18 cellular contexts compared by ENCODE assay signal in the genomic region with DNA sequence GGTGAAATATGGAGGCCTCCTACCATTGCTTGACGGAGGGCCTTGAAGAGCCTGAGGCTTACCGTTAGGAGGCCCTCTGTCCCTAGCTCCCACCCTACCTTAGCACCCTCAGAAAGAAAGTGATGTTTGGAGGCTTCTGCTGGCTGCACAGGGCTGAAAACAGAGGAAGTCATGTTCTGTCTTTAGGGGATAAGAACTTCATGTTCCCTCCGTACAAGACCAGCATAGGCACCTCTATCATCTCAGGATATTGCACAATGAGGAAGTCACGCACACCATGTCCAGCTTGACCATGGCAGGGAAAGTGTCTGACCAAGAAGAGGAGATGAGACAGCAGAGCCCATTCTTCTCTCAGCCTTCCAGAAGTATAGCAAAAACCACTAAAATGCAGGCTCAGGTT. TPM values are rescaled to one million over a fixed set of nuclear protein-coding genes. Genes with fewer than 3 reads are reported as not detected.
DNase-seq lines count a peak whose midpoint lies in the region; ATAC-seq, FAIRE-seq and TF ChIP-seq lines count a peak whose summit lies in the region.
"Had no signal": no experiment of that assay in that cellular context is flagged by ENCODE, and none has a peak within 500 bp of the region (broad histone marks: within the 10 kb centered on the region; RNA-seq: fewer than 3 reads in every experiment).

No MANE protein-coding gene starts in this region.

- CTCF ChIA-PET in RWPE1 (lab: Yijun Ruan, JAX), result interaction anchor here (0.7 kb wide), 1 partner anchor 462 kb away, joined by 4 read pairs; no protein-coding TSS in a partner anchor

- TF ChIP-seq CTCF in endothelial cell (IDR thresholded peaks at IDR 0.05; ENCODE audit: unreplicated experiment), result no peak
- no peak for TF ChIP-seq CTCF in RWPE1 (conservative IDR thresholded peaks at IDR 0.05; ENCODE audit: low read depth)

- peaks cover 6% of the 10 kb centered on the region for H3K4me1 Mint-ChIP-seq in endothelial cell (ENCODE audit: unreplicated experiment)
- H3K4me1 Mint-ChIP-seq: nephron progenitor cell had no signal

- H3K27me3 Mint-ChIP-seq in endothelial cell (ENCODE audit: unreplicated experiment), result no peaks in the 10 kb centered on the region
- H3K27me3 Mint-ChIP-seq: activated naive CD8-positive, alpha-beta T cell had no signal

- H3K4me3 Mint-ChIP-seq in endothelial cell (ENCODE audit: unreplicated experiment), result no peak overlapping the region
- H3K4me3 Mint-ChIP-seq: activated naive CD8-positive, alpha-beta T cell; HFFc6; nephron progenitor cell had no signal

- ATAC-seq in Right ventricle myocardium inferior, result peak; percentile 82
- peak; percentile 79 for ATAC-seq in Right ventricle myocardium superior (ENCODE audit: poor library complexity)

- DNase-seq in Right ventricle myocardium inferior (ENCODE audit: missing footprints) (no peak), cardiac septum (ENCODE audit: low spot score) (no peak), Right ventricle myocardium superior (no peak), endothelial cell (ENCODE audit: low spot score) (no peak), EL (no peak), RWPE1 (ENCODE audit: low spot score) (no peak), HTR-8/SVneo (ENCODE audit: insufficient read length, low spot score) (no peak)
- DNase-seq: Calu3, HFFc6, NCI-H1105 treated with DMSO at 0.1 percent for 48 hours, NCI-H446 treated with DMSO at 0.1 percent for 48 hours, nephron progenitor cell, T-helper 9 cell had no signal

- no peaks in the 10 kb centered on the region for H3K36me3 Mint-ChIP-seq in endothelial cell (ENCODE audit: low read depth, unreplicated experiment)
- H3K36me3 Mint-ChIP-seq: activated naive CD8-positive, alpha-beta T cell had no signal

- peak overlapping the region; percentile 71 for H3K27ac ChIP-seq in muscle layer of duodenum (ENCODE audit: low read length)
- H3K27ac ChIP-seq in RWPE1, result no peak overlapping the region

- POLR2A ChIA-PET in RWPE1 (lab: Yijun Ruan, JAX; ENCODE audit: low non-redundant PET), result no interaction called here

- no peaks in the 10 kb centered on the region for H3K27me3 ChIP-seq in muscle layer of duodenum (ENCODE audit: low read depth, low read length)

- no peak overlapping the region for H3K27ac Mint-ChIP-seq in endothelial cell (ENCODE audit: unreplicated experiment)
- H3K27ac Mint-ChIP-seq: activated naive CD8-positive, alpha-beta T cell; HFFc6; nephron progenitor cell had no signal

- FAIRE-seq in HTR-8/SVneo (lab: Jason Lieb, UNC), result no peak

- H3K4me1 ChIP-seq in muscle layer of duodenum (ENCODE audit: control insufficient read depth in 1 of 2, insufficient read depth in 2 of 2, low read length in 2 of 2), result no peaks in the 10 kb centered on the region

- no peaks in the 10 kb centered on the region for H3K9me3 ChIP-seq in muscle layer of duodenum (ENCODE audit: control insufficient read depth in 1 of 2, low read length in 2 of 2)

- intact Hi-C loops in Right ventricle myocardium inferior (cut with DNase I) (no loop called here), cardiac septum (cut with DNase I) (no loop called here), Right ventricle myocardium superior (cut with DNase I) (no loop called here)

- H3K9me3 Mint-ChIP-seq in endothelial cell (ENCODE audit: unreplicated experiment), result no peaks in the 10 kb centered on the region
- H3K9me3 Mint-ChIP-seq: HFFc6 had no signal

- H3K4me3 ChIP-seq in muscle layer of duodenum (ENCODE audit: low read depth in 1 of 2, low read length in 2 of 2), result no peak overlapping the region

- H3K36me3 ChIP-seq in muscle layer of duodenum (ENCODE audit: control insufficient read depth in 1 of 2, insufficient read depth in 2 of 2, low read length in 2 of 2), result no peaks in the 10 kb centered on the region

RNA-seq across cellular contexts. Expression of gene ADORA3, which starts 13.8 kb away (rescaled TPM):
- total RNA-seq in Right ventricle myocardium inferior, result 3.8 TPM
- 0.51 TPM for total RNA-seq in cardiac septum
- 3.3 TPM for total RNA-seq in Right ventricle myocardium superior
- 0.13 TPM for total RNA-seq in endothelial cell (ENCODE audit: unreplicated experiment)
- total RNA-seq: A172, Calu3, fibroblast of lung, HFFc6, HT1080 had no signal

RNA-seq across cellular contexts. Expression of gene TMIGD3, which starts 13.8 kb away (rescaled TPM):
- total RNA-seq in Right ventricle myocardium inferior (1.7 TPM), cardiac septum (0.32 TPM), Right ventricle myocardium superior (0.89 TPM), endothelial cell (ENCODE audit: unreplicated experiment) (1.1 TPM)
- total RNA-seq: A172, Calu3, fibroblast of lung, HFFc6, HT1080 had no signal

RNA-seq across cellular contexts. Expression of gene C1orf162, which starts 15.8 kb away (rescaled TPM):
- total RNA-seq in Right ventricle myocardium inferior, result 9.5 TPM
- 2.6 TPM for total RNA-seq in cardiac septum
- total RNA-seq in Right ventricle myocardium superior, result 5.6 TPM
- 0.95 TPM for total RNA-seq in endothelial cell (ENCODE audit: unreplicated experiment)
- total RNA-seq: A172 had no signal

RNA-seq across cellular contexts. Expression of gene ATP5PB, which starts 40.3 kb away (rescaled TPM):
- total RNA-seq in Right ventricle myocardium inferior (691 TPM), cardiac septum (565 TPM), Right ventricle myocardium superior (680 TPM), endothelial cell (ENCODE audit: unreplicated experiment) (211 TPM)

RNA-seq across cellular contexts. Expression of gene WDR77, which starts 40.5 kb away (rescaled TPM):
- total RNA-seq in Right ventricle myocardium inferior (27.5 TPM), cardiac septum (29.6 TPM), Right ventricle myocardium superior (25.4 TPM), endothelial cell (ENCODE audit: unreplicated experiment) (46.2 TPM)
